Comparison of ENCODE assay signal across 24 cellular contexts in genomic region chrX:136047001-136047642, GRCh38.
DNase-seq lines count a peak whose midpoint lies in the region; ATAC-seq and TF ChIP-seq lines count a peak whose summit lies in the region.
"Had no signal": no experiment of that assay in that cellular context is flagged by ENCODE, and none has a peak within 500 bp of the region (broad histone marks: within the 10 kb centered on the region; RNA-seq: fewer than 3 reads in every experiment).

No MANE protein-coding gene starts in this region.

- H3K27ac Mint-ChIP-seq in chondrocyte (ENCODE audit: unreplicated experiment) (peak overlapping the region; percentile 69), nephron (peak overlapping the region; percentile 75 to 89 (median 75))
- H3K27ac Mint-ChIP-seq in naive thymus-derived CD4-positive, alpha-beta T cell, result peak overlapping the region in 1 of 9 donors; percentile 28
- H3K27ac Mint-ChIP-seq: activated CD8-positive, alpha-beta T cell treated with anti-CD3 and anti-CD28 coated beads for 36 hours; activated T-cell treated with anti-CD3 and anti-CD28 coated beads, Interleukin-2, amount 50 U/mL, for 24 hours; mesothelial cell of epicardium; stimulated activated naive B cell treated with anti-CD40 and anti-IgM and Interleukin-4, amounts not matched to agents 10 μg/mL and 1 μg/mL and 100 μg/mL, for 72 hours; T-helper 2 cell treated with Interferon-gamma antibody and Interleukin-4, amounts not matched to agents 5 μg/mL and 100 μg/mL, for 36 hours had no signal

- no peak for TF ChIP-seq POLR2A in uterus (IDR thresholded peaks at IDR 0.05)

- peaks cover 0 to 4% of the 10 kb centered on the region in 2 donors for H3K4me1 ChIP-seq in uterus
- no peaks in the 10 kb centered on the region for H3K4me1 ChIP-seq in Karpas-422 (ENCODE audit: low read length)
- H3K4me1 ChIP-seq in naive thymus-derived CD4-positive, alpha-beta T cell (ENCODE audit: control insufficient read depth in 2 of 2, insufficient read depth in 2 of 2, low read length in 2 of 2), result no peaks in the 10 kb centered on the region
- H3K4me1 ChIP-seq: SJSA1, tibial nerve had no signal

- peak overlapping the region; percentile 53 to 64 for H3K27ac ChIP-seq in uterus
- H3K27ac ChIP-seq in Karpas-422 (ENCODE audit: low read length), result no peak overlapping the region
- no peak overlapping the region for H3K27ac ChIP-seq in naive thymus-derived CD4-positive, alpha-beta T cell (ENCODE audit: low read depth, low read length)
- H3K27ac ChIP-seq: SJSA1, tibial nerve had no signal

- no peaks in the 10 kb centered on the region for H3K9me3 ChIP-seq in uterus
- no peaks in the 10 kb centered on the region for H3K9me3 ChIP-seq in Karpas-422 (ENCODE audit: low read length)
- no peaks in the 10 kb centered on the region for H3K9me3 ChIP-seq in naive thymus-derived CD4-positive, alpha-beta T cell (ENCODE audit: control insufficient read depth in 2 of 3, low read length in 3 of 3)
- H3K9me3 ChIP-seq: gastroesophageal sphincter, SJSA1, tibial nerve had no signal

- POLR2A ChIA-PET in naive thymus-derived CD4-positive, alpha-beta T cell (lab: Charles Lee), result no interaction called here

- H4K20me1 ChIP-seq in Karpas-422 (ENCODE audit: insufficient read depth, low read depth, low read length), result no peaks in the 10 kb centered on the region

- CTCF ChIA-PET in naive thymus-derived CD4-positive, alpha-beta T cell (lab: Charles Lee), result interaction anchor here (0.6 kb wide), 1 partner anchor 27 kb away, joined by 3 read pairs; no protein-coding TSS in a partner anchor

- H3K36me3 Mint-ChIP-seq in chondrocyte (ENCODE audit: low read depth), result peaks cover 3% of the 10 kb centered on the region
- peaks cover 11% of the 10 kb centered on the region for H3K36me3 Mint-ChIP-seq in nephron (ENCODE audit: low read depth)
- peaks cover 0 to 7% (median 3%) of the 10 kb centered on the region in 5 donors for H3K36me3 Mint-ChIP-seq in naive thymus-derived CD4-positive, alpha-beta T cell

- no peak overlapping the region for H3K4me3 ChIP-seq in uterus
- no peak overlapping the region for H3K4me3 ChIP-seq in Karpas-422 (ENCODE audit: low read length)
- H3K4me3 ChIP-seq in naive thymus-derived CD4-positive, alpha-beta T cell (ENCODE audit: low read length), result no peak overlapping the region
- H3K4me3 ChIP-seq: gastroesophageal sphincter, SJSA1, tibial nerve had no signal

- no peak for ATAC-seq in naive thymus-derived CD4-positive, alpha-beta T cell
- no peak for ATAC-seq in Right ventricle myocardium superior (ENCODE audit: poor library complexity)
- ATAC-seq: activated CD8-positive, alpha-beta T cell treated with anti-CD3 and anti-CD28 coated beads for 36 hours; gastroesophageal sphincter; stimulated activated naive B cell treated with anti-CD40 and anti-IgM and Interleukin-4, amounts not matched to agents 10 μg/mL and 1 μg/mL and 100 μg/mL, for 72 hours had no signal

- H3K79me2 ChIP-seq in Karpas-422 (ENCODE audit: low read length), result no peaks in the 10 kb centered on the region

- H3K9ac ChIP-seq in Karpas-422 (ENCODE audit: low read length), result no peak overlapping the region

- H3K27me3 Mint-ChIP-seq in chondrocyte (ENCODE audit: low read depth) (no peaks in the 10 kb centered on the region), nephron (ENCODE audit: low read depth) (no peaks in the 10 kb centered on the region)
- no peaks in the 10 kb centered on the region for H3K27me3 Mint-ChIP-seq in naive thymus-derived CD4-positive, alpha-beta T cell
- H3K27me3 Mint-ChIP-seq: activated CD8-positive, alpha-beta T cell treated with anti-CD3 and anti-CD28 coated beads for 36 hours had no signal

- peaks cover 16% of the 10 kb centered on the region for H3K9me3 Mint-ChIP-seq in chondrocyte (ENCODE audit: low read depth)
- peaks cover 11% of the 10 kb centered on the region for H3K9me3 Mint-ChIP-seq in nephron
- H3K9me3 Mint-ChIP-seq in naive thymus-derived CD4-positive, alpha-beta T cell, result peaks cover 0 to 2% (median 0%) of the 10 kb centered on the region in 11 donors
- H3K9me3 Mint-ChIP-seq: activated CD8-positive, alpha-beta T cell treated with anti-CD3 and anti-CD28 coated beads for 36 hours; activated T-cell treated with anti-CD3 and anti-CD28 coated beads, Interleukin-2, amount 50 U/mL, for 24 hours; stimulated activated naive B cell treated with anti-CD40 and anti-IgM and Interleukin-4, amounts not matched to agents 10 μg/mL and 1 μg/mL and 100 μg/mL, for 72 hours; T-helper 2 cell treated with Interferon-gamma antibody and Interleukin-4, amounts not matched to agents 5 μg/mL and 100 μg/mL, for 36 hours had no signal

- H3K4me3 Mint-ChIP-seq in chondrocyte (ENCODE audit: unreplicated experiment), result no peak overlapping the region
- peak overlapping the region in 1 of 3 experiments; percentile 32 for H3K4me3 Mint-ChIP-seq in nephron
- H3K4me3 Mint-ChIP-seq in naive thymus-derived CD4-positive, alpha-beta T cell, result no peak overlapping the region
- H3K4me3 Mint-ChIP-seq: activated CD8-positive, alpha-beta T cell treated with anti-CD3 and anti-CD28 coated beads for 36 hours; activated T-cell treated with anti-CD3 and anti-CD28 coated beads, Interleukin-2, amount 50 U/mL, for 24 hours; mesothelial cell of epicardium; neural crest cell; stimulated activated naive B cell treated with anti-CD40 and anti-IgM and Interleukin-4, amounts not matched to agents 10 μg/mL and 1 μg/mL and 100 μg/mL, for 72 hours; T-helper 2 cell treated with Interferon-gamma antibody and Interleukin-4, amounts not matched to agents 5 μg/mL and 100 μg/mL, for 36 hours had no signal

- H2AFZ ChIP-seq in Karpas-422 (ENCODE audit: low read length), result no peak overlapping the region

- H3K36me3 ChIP-seq in uterus, result no peaks in the 10 kb centered on the region
- H3K36me3 ChIP-seq in Karpas-422 (ENCODE audit: insufficient read depth, low read length), result no peaks in the 10 kb centered on the region
- H3K36me3 ChIP-seq in naive thymus-derived CD4-positive, alpha-beta T cell (ENCODE audit: control insufficient read depth in 2 of 3, insufficient read depth in 3 of 3, low read length in 3 of 3), result no peaks in the 10 kb centered on the region
- H3K36me3 ChIP-seq: gastroesophageal sphincter, SJSA1, tibial nerve had no signal

- no peak overlapping the region for H3K4me2 ChIP-seq in Karpas-422 (ENCODE audit: low read depth, low read length, poor library complexity, severe bottlenecking)

- no peaks in the 10 kb centered on the region for H3K9me2 ChIP-seq in Karpas-422 (replicated peaks; ENCODE audit: insufficient read depth, low read length)

- TF ChIP-seq CTCF in chondrocyte (IDR thresholded peaks at IDR 0.05) (no peak), nephron (IDR thresholded peaks at IDR 0.05; ENCODE audit: unreplicated experiment in 3 of 3) (no peak), uterus (IDR thresholded peaks at IDR 0.05) (no peak)

- no peaks in the 10 kb centered on the region for H3K27me3 ChIP-seq in uterus
- H3K27me3 ChIP-seq in Karpas-422 (ENCODE audit: low read length), result no peaks in the 10 kb centered on the region
- H3K27me3 ChIP-seq in naive thymus-derived CD4-positive, alpha-beta T cell (ENCODE audit: control insufficient read depth in 2 of 2, insufficient read depth in 2 of 2, low read length in 2 of 2), result no peaks in the 10 kb centered on the region
- H3K27me3 ChIP-seq: gastroesophageal sphincter, SJSA1, tibial nerve had no signal

- H3K4me1 Mint-ChIP-seq in chondrocyte (ENCODE audit: low read depth) (peaks cover 34% of the 10 kb centered on the region), nephron (peaks cover 17% of the 10 kb centered on the region)
- H3K4me1 Mint-ChIP-seq in naive thymus-derived CD4-positive, alpha-beta T cell, result no peaks in the 10 kb centered on the region
- H3K4me1 Mint-ChIP-seq: mesothelial cell of epicardium; stimulated activated naive B cell treated with anti-CD40 and anti-IgM and Interleukin-4, amounts not matched to agents 10 μg/mL and 1 μg/mL and 100 μg/mL, for 72 hours had no signal

- peak; percentile 38 for DNase-seq in HS-5 (ENCODE audit: low read depth)
- DNase-seq in chondrocyte (ENCODE audit: low spot score), result no peak
- no peak for DNase-seq in uterus
- no peak for DNase-seq in stimulated activated CD4-positive, alpha-beta T cell treated with anti-CD3 and anti-CD28 coated beads, Interleukin-2, amount 100 ng/mL, for 24 hours
- DNase-seq in Karpas-422, result no peak
- DNase-seq in naive thymus-derived CD4-positive, alpha-beta T cell, result no peak
- no peak for DNase-seq in Right ventricle myocardium superior
- DNase-seq: activated CD4-positive, CD25-positive, alpha-beta regulatory T cell; activated CD8-positive, alpha-beta T cell treated with anti-CD3 and anti-CD28 coated beads for 36 hours; activated naive CD4-positive, alpha-beta T cell treated with Interleukin-2 at 50 U/mL for 16 hours; activated T-cell treated with anti-CD3 and anti-CD28 coated beads, Interleukin-2, amount 50 U/mL, for 24 hours; Kasumi-1; left colon; NCI-H1417; NCI-H526 treated with DMSO at 0.1 percent for 48 hours; OCI-M1; stimulated activated naive B cell treated with anti-CD40 and anti-IgM and Interleukin-4, amounts not matched to agents 10 μg/mL and 1 μg/mL and 100 μg/mL, for 72 hours had no signal

- intact Hi-C loops in uterus (cut with DNase I; ENCODE audit: low total_unique reads) (no loop called here), Right ventricle myocardium superior (cut with DNase I) (no loop called here)
- intact Hi-C loops in naive thymus-derived CD4-positive, alpha-beta T cell (cut with micrococcal nuclease), result no loop called here

Comparison
In these comparisons a context has a peak if more than half of its experiments do, and no peak if none do; other contexts are left out.
1. H3K27ac ChIP-seq: peak in uterus (2 of 2); none in Karpas-422 (single experiment) and naive thymus-derived CD4-positive, alpha-beta T cell (single experiment).